1 cellular context compared by ENCODE assay signal in genomic region chr9:105385372-105385985, GRCh38.
TF ChIP-seq lines count a peak whose summit lies in the region.

No MANE protein-coding gene starts in this region.

TF ChIP-seq in GM12878, 131 proteins besides CTCF, POLR2A, EP300 and RAD21 (continued from another document):
- no peak for TF ChIP-seq TCF12 (IDR thresholded peaks at IDR 0.05; ENCODE audit: low read depth, low read length)
- no peak for TF ChIP-seq ZNF622 (IDR thresholded peaks at IDR 0.05)
- TF ChIP-seq NR2C2 (IDR thresholded peaks at IDR 0.05; ENCODE audit: borderline replicate concordance, control insufficient read depth, insufficient read length, low read depth) = no peak
- no peak for TF ChIP-seq CBFB (IDR thresholded peaks at IDR 0.05; ENCODE audit: low read depth)
- no peak for TF ChIP-seq STAT1 (conservative IDR thresholded peaks at IDR 0.05)
- no peak for TF ChIP-seq FOXM1 (IDR thresholded peaks at IDR 0.05; ENCODE audit: low read depth, low read length)
- TF ChIP-seq IKZF1 (conservative IDR thresholded peaks at IDR 0.05) = peak; percentile 79
- no peak for TF ChIP-seq GATAD2B (conservative IDR thresholded peaks at IDR 0.05; ENCODE audit: low read depth)
- TF ChIP-seq, protein P1, sequence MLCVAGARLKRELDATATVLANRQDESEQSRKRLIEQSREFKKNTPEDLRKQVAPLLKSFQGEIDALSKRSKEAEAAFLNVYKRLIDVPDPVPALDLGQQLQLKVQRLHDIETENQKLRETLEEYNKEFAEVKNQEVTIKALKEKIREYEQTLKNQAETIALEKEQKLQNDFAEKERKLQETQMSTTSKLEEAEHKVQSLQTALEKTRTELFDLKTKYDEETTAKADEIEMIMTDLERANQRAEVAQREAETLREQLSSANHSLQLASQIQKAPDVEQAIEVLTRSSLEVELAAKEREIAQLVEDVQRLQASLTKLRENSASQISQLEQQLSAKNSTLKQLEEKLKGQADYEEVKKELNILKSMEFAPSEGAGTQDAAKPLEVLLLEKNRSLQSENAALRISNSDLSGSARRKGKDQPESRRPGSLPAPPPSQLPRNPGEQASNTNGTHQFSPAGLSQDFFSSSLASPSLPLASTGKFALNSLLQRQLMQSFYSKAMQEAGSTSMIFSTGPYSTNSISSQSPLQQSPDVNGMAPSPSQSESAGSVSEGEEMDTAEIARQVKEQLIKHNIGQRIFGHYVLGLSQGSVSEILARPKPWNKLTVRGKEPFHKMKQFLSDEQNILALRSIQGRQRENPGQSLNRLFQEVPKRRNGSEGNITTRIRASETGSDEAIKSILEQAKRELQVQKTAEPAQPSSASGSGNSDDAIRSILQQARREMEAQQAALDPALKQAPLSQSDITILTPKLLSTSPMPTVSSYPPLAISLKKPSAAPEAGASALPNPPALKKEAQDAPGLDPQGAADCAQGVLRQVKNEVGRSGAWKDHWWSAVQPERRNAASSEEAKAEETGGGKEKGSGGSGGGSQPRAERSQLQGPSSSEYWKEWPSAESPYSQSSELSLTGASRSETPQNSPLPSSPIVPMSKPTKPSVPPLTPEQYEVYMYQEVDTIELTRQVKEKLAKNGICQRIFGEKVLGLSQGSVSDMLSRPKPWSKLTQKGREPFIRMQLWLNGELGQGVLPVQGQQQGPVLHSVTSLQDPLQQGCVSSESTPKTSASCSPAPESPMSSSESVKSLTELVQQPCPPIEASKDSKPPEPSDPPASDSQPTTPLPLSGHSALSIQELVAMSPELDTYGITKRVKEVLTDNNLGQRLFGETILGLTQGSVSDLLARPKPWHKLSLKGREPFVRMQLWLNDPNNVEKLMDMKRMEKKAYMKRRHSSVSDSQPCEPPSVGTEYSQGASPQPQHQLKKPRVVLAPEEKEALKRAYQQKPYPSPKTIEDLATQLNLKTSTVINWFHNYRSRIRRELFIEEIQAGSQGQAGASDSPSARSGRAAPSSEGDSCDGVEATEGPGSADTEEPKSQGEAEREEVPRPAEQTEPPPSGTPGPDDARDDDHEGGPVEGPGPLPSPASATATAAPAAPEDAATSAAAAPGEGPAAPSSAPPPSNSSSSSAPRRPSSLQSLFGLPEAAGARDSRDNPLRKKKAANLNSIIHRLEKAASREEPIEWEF (IDR thresholded peaks at IDR 0.05; ENCODE audit: insufficient replicate concordance, low read depth, low read length) = no peak
- TF ChIP-seq, protein P2, sequence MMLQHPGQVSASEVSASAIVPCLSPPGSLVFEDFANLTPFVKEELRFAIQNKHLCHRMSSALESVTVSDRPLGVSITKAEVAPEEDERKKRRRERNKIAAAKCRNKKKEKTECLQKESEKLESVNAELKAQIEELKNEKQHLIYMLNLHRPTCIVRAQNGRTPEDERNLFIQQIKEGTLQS (IDR thresholded peaks at IDR 0.05; ENCODE audit: borderline replicate concordance, extremely low read depth, low read depth, low read length) = no peak
- TF ChIP-seq YY1 (IDR thresholded peaks at IDR 0.05; ENCODE audit: low read depth, low read length) = peak; percentile 23; the same call in 1 of the 2 replicates
- TF ChIP-seq ZZZ3 (IDR thresholded peaks at IDR 0.05; ENCODE audit: control insufficient read depth, insufficient read length, low read depth) = no peak
- TF ChIP-seq GABPA (IDR thresholded peaks at IDR 0.05; ENCODE audit: low read depth) = no peak
- TF ChIP-seq ZNF207 (IDR thresholded peaks at IDR 0.05; ENCODE audit: borderline replicate concordance) = no peak
- no peak for TF ChIP-seq CBX5 (IDR thresholded peaks at IDR 0.05; ENCODE audit: low read depth)
